Comparison of ENCODE assay signal across 1 cellular context in the genomic region with DNA sequence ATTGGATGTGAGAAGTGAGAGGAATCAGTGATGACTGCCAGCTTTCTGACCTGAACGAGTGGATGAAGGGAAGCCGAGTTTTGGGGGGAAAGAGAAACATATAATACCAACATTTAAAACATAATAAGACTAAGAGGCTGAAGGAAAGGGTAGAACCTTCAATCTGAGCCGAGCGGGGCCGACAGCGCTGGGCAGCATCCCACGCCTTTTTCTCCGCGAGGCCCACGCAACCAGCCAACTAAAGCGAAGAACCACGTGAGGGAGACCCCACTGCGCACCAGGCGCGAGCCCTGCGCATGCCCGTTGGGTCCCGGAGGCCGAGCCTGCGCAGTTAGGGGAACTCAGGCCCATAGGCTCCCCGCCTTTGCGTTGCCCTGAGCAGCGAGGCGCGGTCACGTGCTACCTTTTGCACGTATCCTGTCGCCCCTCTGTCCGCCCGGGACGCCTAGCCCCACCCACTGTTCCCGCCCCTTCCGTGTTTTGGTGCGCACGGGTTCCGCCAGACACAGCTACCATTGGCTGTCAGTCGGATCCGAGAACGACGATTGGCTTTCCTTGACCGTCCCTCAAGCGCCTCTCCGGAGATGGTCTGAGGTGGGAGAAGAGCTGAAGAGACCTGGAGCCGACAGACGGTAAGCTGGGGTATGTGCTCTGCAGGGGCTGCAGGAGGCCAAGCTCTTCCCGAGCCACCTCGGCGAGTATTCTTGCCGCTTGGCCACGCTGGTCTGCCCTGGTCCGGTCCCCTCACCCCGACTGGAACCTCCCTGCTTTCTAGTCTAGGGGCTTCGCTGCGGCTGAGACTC.
TF ChIP-seq lines count a peak whose summit lies in the region.

A gene with protein sequence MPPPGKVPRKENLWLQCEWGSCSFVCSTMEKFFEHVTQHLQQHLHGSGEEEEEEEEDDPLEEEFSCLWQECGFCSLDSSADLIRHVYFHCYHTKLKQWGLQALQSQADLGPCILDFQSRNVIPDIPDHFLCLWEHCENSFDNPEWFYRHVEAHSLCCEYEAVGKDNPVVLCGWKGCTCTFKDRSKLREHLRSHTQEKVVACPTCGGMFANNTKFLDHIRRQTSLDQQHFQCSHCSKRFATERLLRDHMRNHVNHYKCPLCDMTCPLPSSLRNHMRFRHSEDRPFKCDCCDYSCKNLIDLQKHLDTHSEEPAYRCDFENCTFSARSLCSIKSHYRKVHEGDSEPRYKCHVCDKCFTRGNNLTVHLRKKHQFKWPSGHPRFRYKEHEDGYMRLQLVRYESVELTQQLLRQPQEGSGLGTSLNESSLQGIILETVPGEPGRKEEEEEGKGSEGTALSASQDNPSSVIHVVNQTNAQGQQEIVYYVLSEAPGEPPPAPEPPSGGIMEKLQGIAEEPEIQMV (plus strand): TSS at position 573 of the 803 bp plus-strand sequence. CDS start 5,365 bp downstream, outside the sequence.

TF ChIP-seq in H1, 55 proteins besides CTCF, POLR2A, EP300 and RAD21 (continues in another document):
- TF ChIP-seq RBBP5 (IDR thresholded peaks at IDR 0.05; ENCODE audit: borderline replicate concordance, low read depth, low read length) (no peak), RXRA (IDR thresholded peaks at IDR 0.05; ENCODE audit: insufficient read depth, low read depth, low read length) (no peak), BCL11A (IDR thresholded peaks at IDR 0.05; ENCODE audit: low read depth in 2 of 2, low read length in 2 of 2) (no peak), BACH1 (IDR thresholded peaks at IDR 0.05; ENCODE audit: low read length) (no peak), FOSL1 (IDR thresholded peaks at IDR 0.05; ENCODE audit: insufficient read depth, low read depth, low read length) (no peak), CTBP2 (IDR thresholded peaks at IDR 0.05; ENCODE audit: borderline replicate concordance, insufficient read depth, insufficient read length, low read length) (no peak), CBX8 (IDR thresholded peaks at IDR 0.05; ENCODE audit: borderline replicate concordance, low read depth, low read length) (no peak), SP1 (IDR thresholded peaks at IDR 0.05; ENCODE audit: low read depth, low read length) (peak; percentile 96), ZNF274 (IDR thresholded peaks at IDR 0.05; ENCODE audit: borderline replicate concordance, extremely low read depth, low read length) (no peak), YY1 (IDR thresholded peaks at IDR 0.05; ENCODE audit: low read depth, low read length) (no peak), EGR1 (IDR thresholded peaks at IDR 0.05; ENCODE audit: borderline replicate concordance, low read depth, low read length) (no peak), SP4 (IDR thresholded peaks at IDR 0.05; ENCODE audit: low read length) (peak; percentile 55; the same call in 1 of the 2 replicates), SIN3A (conservative IDR thresholded peaks at IDR 0.05 in 1 of 2, IDR thresholded peaks at IDR 0.05 in 1 of 2; ENCODE audit: low read depth in 1 of 2, low read length in 2 of 2) (peak in 1 of 2 experiments; percentile 62; a peak in 2 of 4 replicates), TCF12 (IDR thresholded peaks at IDR 0.05; ENCODE audit: low read depth, low read length) (no peak), KDM1A (IDR thresholded peaks at IDR 0.05; ENCODE audit: borderline replicate concordance, low read length) (no peak), CHD1 (IDR thresholded peaks at IDR 0.05; ENCODE audit: low read depth, low read length) (no peak), CREB1 (IDR thresholded peaks at IDR 0.05) (peak; percentile 6; the same call in 1 of the 2 replicates), TAF1 (IDR thresholded peaks at IDR 0.05; ENCODE audit: low read depth, low read length) (peak; percentile 83), SUZ12 (IDR thresholded peaks at IDR 0.05; ENCODE audit: low read length) (no peak), JUND (IDR thresholded peaks at IDR 0.05; ENCODE audit: low read length) (no peak), NRF1 (IDR thresholded peaks at IDR 0.05; ENCODE audit: low read depth, low read length) (peak; percentile 98), CEBPB (IDR thresholded peaks at IDR 0.05; ENCODE audit: low read depth, low read length) (no peak), GABPA (IDR thresholded peaks at IDR 0.05; ENCODE audit: borderline replicate concordance, insufficient read depth, low read length) (no peak), SP2 (IDR thresholded peaks at IDR 0.05; ENCODE audit: low read length) (peak; percentile 66), NANOG (IDR thresholded peaks at IDR 0.05; ENCODE audit: insufficient read depth, low read depth, low read length, poor library complexity, severe bottlenecking) (no peak), CBX5 (IDR thresholded peaks at IDR 0.05; ENCODE audit: low read depth, low read length) (no peak), EZH2 (IDR thresholded peaks at IDR 0.05; ENCODE audit: low read depth, low read length, severe bottlenecking) (no peak), GTF2F1 (IDR thresholded peaks at IDR 0.05; ENCODE audit: borderline replicate concordance, low read depth, low read length) (no peak; the same call in 1 of the 2 replicates), PHF8 (conservative IDR thresholded peaks at IDR 0.05; ENCODE audit: low read depth, low read length) (peak; percentile 78), SIRT6 (IDR thresholded peaks at IDR 0.05; ENCODE audit: low read length) (no peak), KDM5A (IDR thresholded peaks at IDR 0.05; ENCODE audit: low read length) (no peak), HDAC6 (IDR thresholded peaks at IDR 0.05; ENCODE audit: low read depth, low read length) (no peak), BRCA1 (IDR thresholded peaks at IDR 0.05; ENCODE audit: low read depth, low read length) (no peak), TBP (IDR thresholded peaks at IDR 0.05; ENCODE audit: low read depth, low read length) (peak; percentile 73), MAFK (IDR thresholded peaks at IDR 0.05; ENCODE audit: low read depth, low read length) (no peak), JUN (IDR thresholded peaks at IDR 0.05; ENCODE audit: low read depth, low read length) (no peak), RFX5 (IDR thresholded peaks at IDR 0.05; ENCODE audit: borderline replicate concordance, low read depth, low read length) (no peak), CHD2 (IDR thresholded peaks at IDR 0.05; ENCODE audit: low read length) (peak; percentile 83), TAF7 (optimal IDR thresholded peaks at IDR 0.05; ENCODE audit: borderline replicate concordance, low read depth, low read length) (peak; percentile 58), ASH2L (IDR thresholded peaks at IDR 0.05; ENCODE audit: low read length) (no peak), SIX5 (IDR thresholded peaks at IDR 0.05; ENCODE audit: low read depth, low read length) (no peak), SAP30 (IDR thresholded peaks at IDR 0.05; ENCODE audit: insufficient read depth, insufficient replicate concordance, low read length) (peak; percentile 60), POU5F1 (IDR thresholded peaks at IDR 0.05; ENCODE audit: low read depth, low read length) (no peak), HDAC2 (IDR thresholded peaks at IDR 0.05; ENCODE audit: borderline replicate concordance in 1 of 2, low read depth in 2 of 2, low read length in 2 of 2) (no peak), SRF (IDR thresholded peaks at IDR 0.05; ENCODE audit: low read depth, low read length) (no peak), TEAD4 (IDR thresholded peaks at IDR 0.05; ENCODE audit: low read depth, low read length) (no peak), KDM4A (IDR thresholded peaks at IDR 0.05; ENCODE audit: low read depth, low read length, severe bottlenecking) (peak; percentile 63)
- TF ChIP-seq, protein P1, sequence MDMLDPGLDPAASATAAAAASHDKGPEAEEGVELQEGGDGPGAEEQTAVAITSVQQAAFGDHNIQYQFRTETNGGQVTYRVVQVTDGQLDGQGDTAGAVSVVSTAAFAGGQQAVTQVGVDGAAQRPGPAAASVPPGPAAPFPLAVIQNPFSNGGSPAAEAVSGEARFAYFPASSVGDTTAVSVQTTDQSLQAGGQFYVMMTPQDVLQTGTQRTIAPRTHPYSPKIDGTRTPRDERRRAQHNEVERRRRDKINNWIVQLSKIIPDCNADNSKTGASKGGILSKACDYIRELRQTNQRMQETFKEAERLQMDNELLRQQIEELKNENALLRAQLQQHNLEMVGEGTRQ (IDR thresholded peaks at IDR 0.05; ENCODE audit: low read length) = peak; percentile 94
- TF ChIP-seq, protein P2, sequence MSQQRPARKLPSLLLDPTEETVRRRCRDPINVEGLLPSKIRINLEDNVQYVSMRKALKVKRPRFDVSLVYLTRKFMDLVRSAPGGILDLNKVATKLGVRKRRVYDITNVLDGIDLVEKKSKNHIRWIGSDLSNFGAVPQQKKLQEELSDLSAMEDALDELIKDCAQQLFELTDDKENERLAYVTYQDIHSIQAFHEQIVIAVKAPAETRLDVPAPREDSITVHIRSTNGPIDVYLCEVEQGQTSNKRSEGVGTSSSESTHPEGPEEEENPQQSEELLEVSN (IDR thresholded peaks at IDR 0.05) = peak; percentile 90
- TF ChIP-seq, protein P3, sequence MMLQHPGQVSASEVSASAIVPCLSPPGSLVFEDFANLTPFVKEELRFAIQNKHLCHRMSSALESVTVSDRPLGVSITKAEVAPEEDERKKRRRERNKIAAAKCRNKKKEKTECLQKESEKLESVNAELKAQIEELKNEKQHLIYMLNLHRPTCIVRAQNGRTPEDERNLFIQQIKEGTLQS (IDR thresholded peaks at IDR 0.05; ENCODE audit: insufficient read depth, low read depth, low read length) = peak; percentile 87
- TF ChIP-seq, protein P4, sequence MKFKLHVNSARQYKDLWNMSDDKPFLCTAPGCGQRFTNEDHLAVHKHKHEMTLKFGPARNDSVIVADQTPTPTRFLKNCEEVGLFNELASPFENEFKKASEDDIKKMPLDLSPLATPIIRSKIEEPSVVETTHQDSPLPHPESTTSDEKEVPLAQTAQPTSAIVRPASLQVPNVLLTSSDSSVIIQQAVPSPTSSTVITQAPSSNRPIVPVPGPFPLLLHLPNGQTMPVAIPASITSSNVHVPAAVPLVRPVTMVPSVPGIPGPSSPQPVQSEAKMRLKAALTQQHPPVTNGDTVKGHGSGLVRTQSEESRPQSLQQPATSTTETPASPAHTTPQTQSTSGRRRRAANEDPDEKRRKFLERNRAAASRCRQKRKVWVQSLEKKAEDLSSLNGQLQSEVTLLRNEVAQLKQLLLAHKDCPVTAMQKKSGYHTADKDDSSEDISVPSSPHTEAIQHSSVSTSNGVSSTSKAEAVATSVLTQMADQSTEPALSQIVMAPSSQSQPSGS (IDR thresholded peaks at IDR 0.05; ENCODE audit: low read length) = no peak
- TF ChIP-seq, protein P5, sequence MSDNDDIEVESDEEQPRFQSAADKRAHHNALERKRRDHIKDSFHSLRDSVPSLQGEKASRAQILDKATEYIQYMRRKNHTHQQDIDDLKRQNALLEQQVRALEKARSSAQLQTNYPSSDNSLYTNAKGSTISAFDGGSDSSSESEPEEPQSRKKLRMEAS (IDR thresholded peaks at IDR 0.05) = peak; percentile 94
